1 cellular context compared by ENCODE assay signal in genomic region chr2:180690611-180691010, GRCh38.
TF ChIP-seq lines count a peak whose summit lies in the region.

No MANE protein-coding gene starts in this region.

TF ChIP-seq in SK-N-SH treated with all-trans-retinoic acid at 6 μM for 48 hours, 23 proteins besides CTCF, POLR2A, EP300 and RAD21 (continued from another document):
- TF ChIP-seq ISL1 (CRISPR knock-in tag; IDR thresholded peaks at IDR 0.05), result no peak
- no peak for TF ChIP-seq ESRRG (CRISPR knock-in tag; IDR thresholded peaks at IDR 0.05)
- no peak for TF ChIP-seq PATZ1 (CRISPR knock-in tag; IDR thresholded peaks at IDR 0.05; ENCODE audit: borderline replicate concordance)
- no peak for TF ChIP-seq ZC3H10 (CRISPR knock-in tag; IDR thresholded peaks at IDR 0.05)
- TF ChIP-seq SNAI2 (CRISPR knock-in tag; IDR thresholded peaks at IDR 0.05), result no peak
- no peak for TF ChIP-seq TCF4 (CRISPR knock-in tag; IDR thresholded peaks at IDR 0.05; ENCODE audit: borderline replicate concordance)
TF ChIP-seq in SK-N-SH treated with all-trans-retinoic acid at 6 μM for 48 hours: peak in this region for 0.
